ENCODE assay signal across 8 cellular contexts in genomic region chr1:228058981-228059535, GRCh38. TPM values are rescaled to one million over a fixed set of nuclear protein-coding genes. Genes with fewer than 3 reads are reported as not detected.
DNase-seq lines count a peak whose midpoint lies in the region; ATAC-seq, FAIRE-seq and TF ChIP-seq lines count a peak whose summit lies in the region.

No MANE protein-coding gene starts in this region.

- FAIRE-seq in GM19239 (lab: Jason Lieb, UNC) = no peak

- peak; percentile 44 to 69 (median 51) for DNase-seq in T-helper 1 cell
- peak; percentile 58 to 66 (median 61) for DNase-seq in effector memory CD4-positive, alpha-beta T cell
- no peak for DNase-seq in HFFc6
- DNase-seq in GM19239 (ENCODE audit: insufficient read length, low spot score) = no peak
- no peak for DNase-seq in HUDEP-2 (lab: John Stamatoyannopoulos, UW; ENCODE audit: unreplicated experiment in 76 of 76)
- DNase-seq in caudate nucleus (lab: John Stamatoyannopoulos, UW) = no peak

- no peak for TF ChIP-seq CTCF in HFFc6 (IDR thresholded peaks at IDR 0.05)

- no peak overlapping the region for H3K9ac ChIP-seq in rectal smooth muscle tissue (ENCODE audit: low read length)

- peak overlapping the region; percentile 38 for H3K4me3 ChIP-seq in effector memory CD4-positive, alpha-beta T cell (ENCODE audit: insufficient read depth, low read depth, low read length, poor library complexity, severe bottlenecking)
- peak overlapping the region; percentile 46 for H3K4me3 ChIP-seq in rectal smooth muscle tissue (ENCODE audit: low read length)

- H3K4me3 Mint-ChIP-seq in HFFc6 = no peak overlapping the region

- H3K27ac Mint-ChIP-seq in HFFc6 = no peak overlapping the region

- peak; percentile 31 for ATAC-seq in GM19035 (IDR thresholded peaks at IDR 0.05; ENCODE audit: unreplicated experiment)

- H3K27ac ChIP-seq in effector memory CD4-positive, alpha-beta T cell (ENCODE audit: insufficient read depth, low read length, poor library complexity, severe bottlenecking) = no peak overlapping the region
- no peak overlapping the region for H3K27ac ChIP-seq in rectal smooth muscle tissue (ENCODE audit: low read depth, low read length)
- no peak overlapping the region for H3K27ac ChIP-seq in caudate nucleus (ENCODE audit: low read depth, low read length)

- H3K4me1 Mint-ChIP-seq in HFFc6 (ENCODE audit: low read depth) = no peaks in the 10 kb centered on the region

- H3K27me3 Mint-ChIP-seq in HFFc6 (ENCODE audit: insufficient read depth) = peaks cover 12% of the 10 kb centered on the region; the same call in 1 of the 2 replicates

- H3K27me3 ChIP-seq in effector memory CD4-positive, alpha-beta T cell (replicated peaks; ENCODE audit: control insufficient read depth, insufficient read depth, low read length, poor library complexity, severe bottlenecking) = peaks cover 36% of the 10 kb centered on the region
- peaks cover 39% of the 10 kb centered on the region for H3K27me3 ChIP-seq in rectal smooth muscle tissue (ENCODE audit: control insufficient read depth, insufficient read depth, low read length)

- H3K4me1 ChIP-seq in effector memory CD4-positive, alpha-beta T cell (ENCODE audit: control insufficient read depth, insufficient read depth, low read length, poor library complexity, severe bottlenecking) = peaks cover 16% of the 10 kb centered on the region
- H3K4me1 ChIP-seq in rectal smooth muscle tissue (ENCODE audit: control insufficient read depth, insufficient read depth, low read length) = no peaks in the 10 kb centered on the region

- no peaks in the 10 kb centered on the region for H3K9me3 ChIP-seq in effector memory CD4-positive, alpha-beta T cell (ENCODE audit: control insufficient read depth, low read length)

- H3K36me3 ChIP-seq in effector memory CD4-positive, alpha-beta T cell (ENCODE audit: control insufficient read depth, insufficient read depth, low read length) = no peaks in the 10 kb centered on the region
- H3K36me3 ChIP-seq in rectal smooth muscle tissue (ENCODE audit: control insufficient read depth, insufficient read depth, low read length) = no peaks in the 10 kb centered on the region

- H3K9me3 Mint-ChIP-seq in HFFc6 = no peaks in the 10 kb centered on the region

- H3K36me3 Mint-ChIP-seq in HFFc6 (ENCODE audit: low read depth) = no peaks in the 10 kb centered on the region

RNA-seq across cellular contexts. Expression of gene ARF1, which starts 23.4 kb away (rescaled TPM):
- 100 to 1,000 TPM; 578 to 615 (median 590) TPM for total RNA-seq in HFFc6 (2021; fragmentation: NEBNext Ultra II Directional; extraction: Animal tissue kit (Norgen Biotek cat#: 25700))

RNA-seq across cellular contexts. Expression of gene C1orf35, which starts 44.1 kb away (rescaled TPM):
- 10 to 100 TPM; 10.4 to 17.2 (median 12.5) TPM for total RNA-seq in HFFc6 (2021; fragmentation: NEBNext Ultra II Directional; extraction: Animal tissue kit (Norgen Biotek cat#: 25700))

RNA-seq across cellular contexts. Expression of gene MRPL55, which starts 50.0 kb away (rescaled TPM):
- total RNA-seq in HFFc6 (2021; fragmentation: NEBNext Ultra II Directional; extraction: Animal tissue kit (Norgen Biotek cat#: 25700)) = 10 to 100 TPM; 48.3 to 55.4 (median 49.6) TPM

RNA-seq across cellular contexts. Expression of gene WNT3A, which starts 52.3 kb away (rescaled TPM):
- total RNA-seq in HFFc6 (2021; fragmentation: NEBNext Ultra II Directional; extraction: Animal tissue kit (Norgen Biotek cat#: 25700)) = not detected

Comparison
In these comparisons a context has a peak if more than half of its experiments do, and no peak if none do; other contexts are left out.
1. DNase-seq: peak in T-helper 1 cell (5 of 5) and effector memory CD4-positive, alpha-beta T cell (3 of 3); none in HFFc6 (single experiment), GM19239 (single experiment), HUDEP-2 (0 of 76) and caudate nucleus (0 of 61).